13 cellular contexts compared by ENCODE assay signal in genomic region chr2:9949992-9950520, GRCh38. TPM values are rescaled to one million over a fixed set of nuclear protein-coding genes. Genes with fewer than 3 reads are reported as not detected.
DNase-seq lines count a peak whose midpoint lies in the region; ATAC-seq, FAIRE-seq and TF ChIP-seq lines count a peak whose summit lies in the region.
"Had no signal": no experiment of that assay in that cellular context is flagged by ENCODE, and none has a peak within 500 bp of the region (broad histone marks: within the 10 kb centered on the region; RNA-seq: fewer than 3 reads in every experiment).

No MANE protein-coding gene starts in this region.

- intact Hi-C loops in natural killer cell (cut with micrococcal nuclease): no loop called here

- TF ChIP-seq CTCF in HEK293 (tag by site-specific recombination; IDR thresholded peaks at IDR 0.05) (no peak), astrocyte (IDR thresholded peaks at IDR 0.05; ENCODE audit: insufficient read depth, low read depth, low read length) (no peak), natural killer cell (IDR thresholded peaks at IDR 0.05) (no peak)

- DNase-seq in CD4-positive, CD25-positive, alpha-beta regulatory T cell: no peak
- DNase-seq in astrocyte (ENCODE audit: low read depth) (no peak), natural killer cell (no peak), NCI-H1417 treated with DMSO at 0.1 percent for 48 hours (lab: John Stamatoyannopoulos, UW) (no peak), OCI-M2 (lab: John Stamatoyannopoulos, UW; ENCODE audit: unreplicated experiment) (no peak), kidney tubule cell (ENCODE audit: low spot score) (no peak)
- DNase-seq: NCI-H82; stimulated activated CD4-positive, alpha-beta T cell treated with anti-CD3 and anti-CD28 coated beads, Interleukin-4, amount 100 ng/mL, for 24 hours had no signal

- H3K4me1 ChIP-seq in CD4-positive, CD25-positive, alpha-beta regulatory T cell (ENCODE audit: control insufficient read depth, insufficient read depth, low read length, poor library complexity, severe bottlenecking): peaks cover 13% of the 10 kb centered on the region
- H3K4me1 ChIP-seq in HEK293 (ENCODE audit: control insufficient read depth, insufficient read depth, low read length) (peaks cover 16% of the 10 kb centered on the region), astrocyte (ENCODE audit: insufficient read depth, low read length) (peaks cover 4% of the 10 kb centered on the region)
- H3K4me1 ChIP-seq: thyroid gland had no signal

- no peak for FAIRE-seq in astrocyte (lab: Jason Lieb, UNC)

- peak overlapping the region; percentile 83 for H2AFZ ChIP-seq in astrocyte (ENCODE audit: low read depth, low read length)

- H4K20me1 ChIP-seq in astrocyte (ENCODE audit: insufficient read depth, low read length): no peaks in the 10 kb centered on the region

- H3K27me3 Mint-ChIP-seq in CD4-positive, CD25-positive, alpha-beta regulatory T cell: peaks cover 63% of the 10 kb centered on the region
- H3K27me3 Mint-ChIP-seq in astrocyte (ENCODE audit: low read depth, unreplicated experiment) (peaks cover 25% of the 10 kb centered on the region), natural killer cell (ENCODE audit: low read depth in 2 of 2) (peaks cover 40 to 47% of the 10 kb centered on the region in 2 donors)

- POLR2A ChIA-PET in HEK293 (lab: Yijun Ruan, JAX): interaction anchor here (1.0 kb wide), 1 partner anchor 107 kb away, joined by 3 read pairs; the partner anchor contains the start of gene TAF1B

- H3K9me3 ChIP-seq in CD4-positive, CD25-positive, alpha-beta regulatory T cell (ENCODE audit: control insufficient read depth in 2 of 2, low read length in 2 of 2): no peaks in the 10 kb centered on the region
- H3K9me3 ChIP-seq in HEK293 (ENCODE audit: control insufficient read depth, insufficient read depth, low read depth, low read length) (no peaks in the 10 kb centered on the region), astrocyte (ENCODE audit: insufficient read depth, low read depth, low read length) (no peaks in the 10 kb centered on the region)
- H3K9me3 ChIP-seq: thyroid gland had no signal

- peaks cover 0 to 18% (median 10%) of the 10 kb centered on the region in 4 donors for H3K4me1 Mint-ChIP-seq in CD4-positive, CD25-positive, alpha-beta regulatory T cell
- H3K4me1 Mint-ChIP-seq in astrocyte (ENCODE audit: low read depth, unreplicated experiment) (no peaks in the 10 kb centered on the region), natural killer cell (peaks cover 12 to 16% of the 10 kb centered on the region in 2 donors)

- H3K79me2 ChIP-seq in astrocyte (ENCODE audit: insufficient read depth, low read length): no peaks in the 10 kb centered on the region

- CTCF ChIA-PET in HEK293 (lab: Yijun Ruan, JAX): interaction anchor here (0.7 to 2.3 kb wide), 2 partner anchors 52 to 136 kb away, joined by 3 to 15 read pairs; no protein-coding TSS in a partner anchor

- no peak for ATAC-seq in CD4-positive, CD25-positive, alpha-beta regulatory T cell (ENCODE audit: low read depth in 2 of 2)
- no peak for ATAC-seq in natural killer cell
- no peak for ATAC-seq in HG02840 (IDR thresholded peaks at IDR 0.05; ENCODE audit: low FRiP score, unreplicated experiment)

- H3K27me3 ChIP-seq in CD4-positive, CD25-positive, alpha-beta regulatory T cell (ENCODE audit: control insufficient read depth, insufficient read depth, low read length): peaks cover 25% of the 10 kb centered on the region
- H3K27me3 ChIP-seq in astrocyte (ENCODE audit: insufficient read depth, low read length): peaks cover 15% of the 10 kb centered on the region
- H3K27me3 ChIP-seq: thyroid gland had no signal

- no peaks in the 10 kb centered on the region for H3K36me3 Mint-ChIP-seq in CD4-positive, CD25-positive, alpha-beta regulatory T cell
- H3K36me3 Mint-ChIP-seq in astrocyte (ENCODE audit: low read depth, unreplicated experiment) (no peaks in the 10 kb centered on the region), natural killer cell (no peaks in the 10 kb centered on the region)

- no peak overlapping the region for H3K4me3 ChIP-seq in CD4-positive, CD25-positive, alpha-beta regulatory T cell (ENCODE audit: low read depth, low read length)
- no peak overlapping the region for H3K4me3 ChIP-seq in HEK293 (ENCODE audit: low read depth, low read length)
- H3K4me3 ChIP-seq in astrocyte (ENCODE audit: insufficient read depth, low read depth, low read length): no peak overlapping the region

- peak overlapping the region in 1 of 3 donors; percentile 70 for H3K27ac Mint-ChIP-seq in CD4-positive, CD25-positive, alpha-beta regulatory T cell
- H3K27ac Mint-ChIP-seq in astrocyte (ENCODE audit: unreplicated experiment): no peak overlapping the region
- H3K27ac Mint-ChIP-seq in natural killer cell: peak overlapping the region; percentile 82 to 90

- H3K36me3 ChIP-seq in CD4-positive, CD25-positive, alpha-beta regulatory T cell (ENCODE audit: control insufficient read depth, insufficient read depth, low read length): no peaks in the 10 kb centered on the region
- H3K36me3 ChIP-seq in HEK293 (ENCODE audit: control insufficient read depth in 2 of 2, insufficient read depth in 1 of 2, low read length in 2 of 2) (no peaks in the 10 kb centered on the region), astrocyte (ENCODE audit: insufficient read depth, low read length) (no peaks in the 10 kb centered on the region)
- H3K36me3 ChIP-seq: cardiac muscle cell, thyroid gland had no signal

- peaks cover 0 to 2% (median 0%) of the 10 kb centered on the region in 7 donors for H3K9me3 Mint-ChIP-seq in CD4-positive, CD25-positive, alpha-beta regulatory T cell
- H3K9me3 Mint-ChIP-seq in astrocyte (ENCODE audit: unreplicated experiment) (no peaks in the 10 kb centered on the region), natural killer cell (no peaks in the 10 kb centered on the region)

- H3K4me3 Mint-ChIP-seq in CD4-positive, CD25-positive, alpha-beta regulatory T cell: peak overlapping the region; percentile 69 to 95 (median 88)
- H3K4me3 Mint-ChIP-seq in astrocyte (ENCODE audit: unreplicated experiment): peak overlapping the region; percentile 64
- H3K4me3 Mint-ChIP-seq in natural killer cell: peak overlapping the region; percentile 98

- no peak overlapping the region for H3K9ac ChIP-seq in astrocyte (ENCODE audit: low read length)

- no peak overlapping the region for H3K4me2 ChIP-seq in astrocyte (ENCODE audit: low read length)

- H3K27ac ChIP-seq in CD4-positive, CD25-positive, alpha-beta regulatory T cell (ENCODE audit: insufficient read depth, low read length, poor library complexity, severe bottlenecking): no peak overlapping the region
- H3K27ac ChIP-seq in HEK293 (ENCODE audit: extremely low read depth, low read depth, low read length) (no peak overlapping the region), astrocyte (ENCODE audit: low read depth, low read length) (no peak overlapping the region)
- H3K27ac ChIP-seq: cardiac muscle cell, HL-60 had no signal

TF ChIP-seq in HEK293, 187 proteins besides CTCF, POLR2A, EP300 and RAD21:
- TF ChIP-seq ZNF501 (tag by site-specific recombination; IDR thresholded peaks at IDR 0.05) (no peak), ZBTB17 (tag by site-specific recombination; IDR thresholded peaks at IDR 0.05) (peak; percentile 18; the same call in 1 of the 2 replicates), FEZF1 (tag by site-specific recombination; IDR thresholded peaks at IDR 0.05) (0 out of 2 replicates have a peak, but pooled peaks have one; percentile 6)

RNA-seq across cellular contexts. Expression of gene GRHL1, which starts 1.4 kb away (rescaled TPM):
- 1.8 TPM for total RNA-seq in CD4-positive, CD25-positive, alpha-beta regulatory T cell
- under 1 TPM in 3 of 4 donors, not detected in 1; 0.06 to 0.37 (median 0.11) TPM for polyA plus RNA-seq in CD4-positive, CD25-positive, alpha-beta regulatory T cell
- total RNA-seq in astrocyte (2.5 and 4.1 TPM in 2 replicates), natural killer cell (1 to 10 TPM; 1.6 to 3.6 (median 3.2) TPM)
